17 cellular contexts compared by ENCODE assay signal in genomic region chr7:85004402-85004801, GRCh38.
DNase-seq lines count a peak whose midpoint lies in the region; ATAC-seq and TF ChIP-seq lines count a peak whose summit lies in the region.
"Had no signal": no experiment of that assay in that cellular context is flagged by ENCODE, and none has a peak within 500 bp of the region (broad histone marks: within the 10 kb centered on the region; RNA-seq: fewer than 3 reads in every experiment).

No MANE protein-coding gene starts in this region.

- H3K27ac ChIP-seq in osteoblast (ENCODE audit: low read depth, low read length) = no peak overlapping the region
- no peak overlapping the region for H3K27ac ChIP-seq in WERI-Rb-1
- H3K27ac ChIP-seq: esophagus muscularis mucosa, parathyroid adenoma, upper lobe of right lung had no signal

- H3K4me3 ChIP-seq in astrocyte of the spinal cord (ENCODE audit: low read depth, low read length) (no peak overlapping the region), osteoblast (ENCODE audit: insufficient read depth, low read length) (no peak overlapping the region), WERI-Rb-1 (ENCODE audit: low read depth, low read length) (no peak overlapping the region)
- H3K4me3 ChIP-seq: esophagus muscularis mucosa, heart left ventricle, upper lobe of right lung had no signal

- H3K79me2 ChIP-seq in osteoblast (ENCODE audit: insufficient read depth, low read length) = no peaks in the 10 kb centered on the region
- H3K79me2 ChIP-seq: parathyroid adenoma had no signal

- H3K4me2 ChIP-seq in osteoblast (ENCODE audit: insufficient read depth, low read length) = no peak overlapping the region

- TF ChIP-seq EP300 in Ishikawa (IDR thresholded peaks at IDR 0.05; ENCODE audit: borderline replicate concordance) = peak; percentile 26; the same call in 1 of the 2 replicates

- no peak for ATAC-seq in HG03196 (IDR thresholded peaks at IDR 0.05; ENCODE audit: unreplicated experiment)
- ATAC-seq: heart left ventricle, SK-N-SH treated with all-trans-retinoic acid at 6 μM for 48 hours, upper lobe of right lung had no signal

- no peak for TF ChIP-seq CTCF in astrocyte of the spinal cord (IDR thresholded peaks at IDR 0.05; ENCODE audit: low read depth, low read length)
- no peak for TF ChIP-seq CTCF in osteoblast (IDR thresholded peaks at IDR 0.05; ENCODE audit: extremely low read depth, low read depth, low read length)
- no peak for TF ChIP-seq CTCF in WERI-Rb-1 (IDR thresholded peaks at IDR 0.05; ENCODE audit: low read depth, low read length)

- H3K36me3 ChIP-seq in osteoblast (ENCODE audit: insufficient read depth, low read length) (no peaks in the 10 kb centered on the region), WERI-Rb-1 (no peaks in the 10 kb centered on the region)
- H3K36me3 ChIP-seq: esophagus muscularis mucosa, heart left ventricle, upper lobe of right lung had no signal

- peak; percentile 54 for DNase-seq in EH (ENCODE audit: low read depth)
- DNase-seq in astrocyte of the spinal cord (ENCODE audit: low read depth, low spot score) = peak; percentile 56
- DNase-seq in osteoblast (ENCODE audit: insufficient read length, low spot score, missing footprints) = no peak
- DNase-seq in GM19240 (ENCODE audit: insufficient read length, low spot score) = no peak
- DNase-seq in WERI-Rb-1 = no peak
- DNase-seq: activated CD4-positive, alpha-beta T cell treated with anti-CD3 and anti-CD28 coated beads for 1 hour; effector CD8-positive, alpha-beta T cell; heart left ventricle; NCI-H2029 treated with DMSO at 0.1 percent for 48 hours; stimulated activated CD4-positive, alpha-beta T cell treated with anti-CD3 and anti-CD28 coated beads, Interleukin-1b, Interleukin-23, amount 100 ng/mL, for 48 hours; T-helper 9 cell; upper lobe of right lung had no signal

- H2AFZ ChIP-seq in osteoblast (ENCODE audit: low read length) = peak overlapping the region; percentile 15
- H2AFZ ChIP-seq: parathyroid adenoma had no signal

- no peaks in the 10 kb centered on the region for H3K9me3 ChIP-seq in osteoblast (ENCODE audit: low read depth, low read length)
- no peaks in the 10 kb centered on the region for H3K9me3 ChIP-seq in WERI-Rb-1 (ENCODE audit: severe bottlenecking)
- H3K9me3 ChIP-seq: esophagus muscularis mucosa, heart left ventricle, upper lobe of right lung had no signal

- in situ Hi-C loops in astrocyte of the spinal cord (cut with HindIII; ENCODE audit: low sequenced_read_pairs) = no loop called here

- H4K20me1 ChIP-seq in osteoblast (ENCODE audit: insufficient read depth, low read length) = no peaks in the 10 kb centered on the region

- no peak for TF ChIP-seq RAD21 in Ishikawa (IDR thresholded peaks at IDR 0.05; ENCODE audit: low read depth)

- H3K27me3 ChIP-seq in osteoblast (ENCODE audit: insufficient read depth, low read length) (no peaks in the 10 kb centered on the region), WERI-Rb-1 (ENCODE audit: insufficient read depth, low read depth, severe bottlenecking) (no peaks in the 10 kb centered on the region)
- H3K27me3 ChIP-seq: esophagus muscularis mucosa, heart left ventricle, upper lobe of right lung had no signal

- no peaks in the 10 kb centered on the region for H3K4me1 ChIP-seq in osteoblast (ENCODE audit: insufficient read depth, low read length)
- H3K4me1 ChIP-seq: parathyroid adenoma, upper lobe of right lung had no signal

TF ChIP-seq in Ishikawa, 13 proteins besides CTCF, POLR2A, EP300 and RAD21:
- TF ChIP-seq TEAD4 (IDR thresholded peaks at IDR 0.05) (0 out of 2 replicates have a peak, but pooled peaks have one; percentile 19), TCF12 (IDR thresholded peaks at IDR 0.05; ENCODE audit: low read depth) (no peak), CREB1 (IDR thresholded peaks at IDR 0.05; ENCODE audit: low read depth) (no peak), CEBPB (IDR thresholded peaks at IDR 0.05) (no peak), ZBTB7A (IDR thresholded peaks at IDR 0.05; ENCODE audit: low read depth) (no peak)
- TF ChIP-seq, protein P1, sequence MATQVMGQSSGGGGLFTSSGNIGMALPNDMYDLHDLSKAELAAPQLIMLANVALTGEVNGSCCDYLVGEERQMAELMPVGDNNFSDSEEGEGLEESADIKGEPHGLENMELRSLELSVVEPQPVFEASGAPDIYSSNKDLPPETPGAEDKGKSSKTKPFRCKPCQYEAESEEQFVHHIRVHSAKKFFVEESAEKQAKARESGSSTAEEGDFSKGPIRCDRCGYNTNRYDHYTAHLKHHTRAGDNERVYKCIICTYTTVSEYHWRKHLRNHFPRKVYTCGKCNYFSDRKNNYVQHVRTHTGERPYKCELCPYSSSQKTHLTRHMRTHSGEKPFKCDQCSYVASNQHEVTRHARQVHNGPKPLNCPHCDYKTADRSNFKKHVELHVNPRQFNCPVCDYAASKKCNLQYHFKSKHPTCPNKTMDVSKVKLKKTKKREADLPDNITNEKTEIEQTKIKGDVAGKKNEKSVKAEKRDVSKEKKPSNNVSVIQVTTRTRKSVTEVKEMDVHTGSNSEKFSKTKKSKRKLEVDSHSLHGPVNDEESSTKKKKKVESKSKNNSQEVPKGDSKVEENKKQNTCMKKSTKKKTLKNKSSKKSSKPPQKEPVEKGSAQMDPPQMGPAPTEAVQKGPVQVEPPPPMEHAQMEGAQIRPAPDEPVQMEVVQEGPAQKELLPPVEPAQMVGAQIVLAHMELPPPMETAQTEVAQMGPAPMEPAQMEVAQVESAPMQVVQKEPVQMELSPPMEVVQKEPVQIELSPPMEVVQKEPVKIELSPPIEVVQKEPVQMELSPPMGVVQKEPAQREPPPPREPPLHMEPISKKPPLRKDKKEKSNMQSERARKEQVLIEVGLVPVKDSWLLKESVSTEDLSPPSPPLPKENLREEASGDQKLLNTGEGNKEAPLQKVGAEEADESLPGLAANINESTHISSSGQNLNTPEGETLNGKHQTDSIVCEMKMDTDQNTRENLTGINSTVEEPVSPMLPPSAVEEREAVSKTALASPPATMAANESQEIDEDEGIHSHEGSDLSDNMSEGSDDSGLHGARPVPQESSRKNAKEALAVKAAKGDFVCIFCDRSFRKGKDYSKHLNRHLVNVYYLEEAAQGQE (IDR thresholded peaks at IDR 0.05; ENCODE audit: low read depth) = no peak
- TF ChIP-seq, protein P2, sequence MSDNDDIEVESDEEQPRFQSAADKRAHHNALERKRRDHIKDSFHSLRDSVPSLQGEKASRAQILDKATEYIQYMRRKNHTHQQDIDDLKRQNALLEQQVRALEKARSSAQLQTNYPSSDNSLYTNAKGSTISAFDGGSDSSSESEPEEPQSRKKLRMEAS (IDR thresholded peaks at IDR 0.05) = no peak

Comparison
In these comparisons a context has a peak if more than half of its experiments do, and no peak if none do; other contexts are left out.
1. DNase-seq: peak in EH (single experiment) and astrocyte of the spinal cord (single experiment); none in osteoblast (single experiment), GM19240 (single experiment) and WERI-Rb-1 (single experiment).